32 cellular contexts compared by ENCODE assay signal in genomic region chr20:51602131-51602530, GRCh38.
"Had no signal": no experiment of that assay in that cellular context is flagged by ENCODE, and none has a peak within 500 bp of the region (broad histone marks: within the 10 kb centered on the region; RNA-seq: fewer than 3 reads in every experiment).

No MANE protein-coding gene starts in this region.

- H3K4me3 ChIP-seq: coronary artery, dorsolateral prefrontal cortex, heart left ventricle had no signal

- FAIRE-seq: astrocyte, frontal cortex had no signal

- H3K27ac ChIP-seq: coronary artery, heart left ventricle had no signal

- H3K36me3 Mint-ChIP-seq: activated naive CD8-positive, alpha-beta T cell had no signal

- DNase-seq: activated CD4-positive, alpha-beta T cell treated with anti-CD3 and anti-CD28 coated beads for 48 hours; activated CD4-positive, alpha-beta T cell treated with anti-CD3 and anti-CD28 coated beads, Interleukin-2, amount 50 U/mL, for 1 hour; activated CD4-positive, alpha-beta T cell treated with anti-CD3 and anti-CD28 coated beads, Interleukin-2, amount 50 U/mL, for 48 hours; activated CD4-positive, CD25-positive, alpha-beta regulatory T cell; activated CD8-positive, alpha-beta memory T cell treated with anti-CD3 and anti-CD28 coated beads for 24 hours; activated CD8-positive, alpha-beta T cell treated with anti-CD3 and anti-CD28 coated beads for 36 hours; activated effector memory CD4-positive, alpha-beta T cell treated with Interleukin-2 at 50 U/mL for 16 hours; activated gamma-delta T cell treated with Interleukin-2 at 50 U/mL for 16 hours; activated naive CD4-positive, alpha-beta T cell treated with anti-CD3 and anti-CD28 coated beads, Interleukin-2, amount 50 U/mL, for 16 hours; activated naive CD4-positive, alpha-beta T cell treated with Interleukin-2 at 50 U/mL for 16 hours; activated T-cell treated with anti-CD3 and anti-CD28 coated beads, Interleukin-2, amount 50 U/mL, for 4 hours; amniotic stem cell; caudate nucleus; cerebellar nuclear complex; dorsolateral prefrontal cortex; effector memory CD4-positive, alpha-beta T cell; endodermal cell; foreskin fibroblast; glutamatergic neuron; heart left ventricle; SW 1271; T-helper 1 cell; T-helper 17 cell; T1000 had no signal

- H3K27me3 Mint-ChIP-seq: activated naive CD8-positive, alpha-beta T cell; dendritic cell treated with granulocyte-macrophage colony-stimulating factor and Interleukin-4, amounts not matched to agents 40 ng/mL and 50 ng/mL, for 4 days had no signal

- ATAC-seq: activated CD8-positive, alpha-beta T cell treated with anti-CD3 and anti-CD28 coated beads for 36 hours; activated T-cell treated with anti-CD3 and anti-CD28 coated beads, Interleukin-2, amount 50 U/mL, for 4 hours; activated T-helper 17 cell treated with anti-CD3 and anti-CD28 coated beads, Interleukin-2, amount 50 U/mL, for 72 hours; esophagus mucosa; heart left ventricle; T-helper 17 cell had no signal

- H3K27ac Mint-ChIP-seq: activated CD8-positive, alpha-beta T cell treated with anti-CD3 and anti-CD28 coated beads for 36 hours; activated naive CD8-positive, alpha-beta T cell; activated T-helper 17 cell treated with anti-CD3 and anti-CD28 coated beads, Interleukin-2, amount 50 U/mL, for 72 hours; dendritic cell treated with granulocyte-macrophage colony-stimulating factor and Interleukin-4, amounts not matched to agents 40 ng/mL and 50 ng/mL, for 4 days; endodermal cell; T-helper 2 cell treated with Interferon-gamma antibody and Interleukin-4, amounts not matched to agents 5 μg/mL and 100 μg/mL, for 36 hours had no signal

- H3K4me1 ChIP-seq: heart left ventricle had no signal

- H3K4me3 Mint-ChIP-seq: activated CD8-positive, alpha-beta T cell treated with anti-CD3 and anti-CD28 coated beads for 36 hours; activated naive CD8-positive, alpha-beta T cell; activated T-cell treated with anti-CD3 and anti-CD28 coated beads, Interleukin-2, amount 50 U/mL, for 4 hours; activated T-helper 17 cell treated with anti-CD3 and anti-CD28 coated beads, Interleukin-2, amount 50 U/mL, for 72 hours; dendritic cell treated with granulocyte-macrophage colony-stimulating factor and Interleukin-4, amounts not matched to agents 40 ng/mL and 50 ng/mL, for 4 days; endodermal cell; T-helper 17 cell; T-helper 2 cell treated with Interferon-gamma antibody and Interleukin-4, amounts not matched to agents 5 μg/mL and 100 μg/mL, for 36 hours had no signal

- H3K9me3 Mint-ChIP-seq: activated CD8-positive, alpha-beta T cell treated with anti-CD3 and anti-CD28 coated beads for 36 hours; activated T-cell treated with anti-CD3 and anti-CD28 coated beads, Interleukin-2, amount 50 U/mL, for 4 hours; activated T-helper 17 cell treated with anti-CD3 and anti-CD28 coated beads, Interleukin-2, amount 50 U/mL, for 72 hours; dendritic cell treated with granulocyte-macrophage colony-stimulating factor and Interleukin-4, amounts not matched to agents 40 ng/mL and 50 ng/mL, for 4 days; endodermal cell; T-helper 2 cell treated with Interferon-gamma antibody and Interleukin-4, amounts not matched to agents 5 μg/mL and 100 μg/mL, for 36 hours had no signal

- H3K9me3 ChIP-seq: heart left ventricle had no signal

- H3K27me3 ChIP-seq: dorsolateral prefrontal cortex, heart left ventricle had no signal
